8 cellular contexts compared by ENCODE assay signal in genomic region chr5:44862808-44863207, GRCh38. TPM values are rescaled to one million over a fixed set of nuclear protein-coding genes. Genes with fewer than 3 reads are reported as not detected.
A peak's percentile ranks its signal among the peaks of the same experiment; 100 is the strongest.
DNase-seq lines count a peak whose midpoint lies in the region; ATAC-seq and TF ChIP-seq lines count a peak whose summit lies in the region.

No MANE protein-coding gene starts in this region.

- H3K4me3 ChIP-seq in fibroblast of mammary gland (ENCODE audit: control insufficient read depth, low read depth, low read length) (no peak overlapping the region), coronary artery (no peak overlapping the region)

- ATAC-seq in GM19463 (IDR thresholded peaks at IDR 0.05; ENCODE audit: unreplicated experiment) (peak; percentile 75), HG02571 (IDR thresholded peaks at IDR 0.05; ENCODE audit: unreplicated experiment) (no peak)

- TF ChIP-seq CTCF in fibroblast of mammary gland (conservative IDR thresholded peaks at IDR 0.05; ENCODE audit: control insufficient read depth, insufficient read depth, low read depth, low read length) (peak; percentile 30), coronary artery (IDR thresholded peaks at IDR 0.05) (no peak)

- H3K27ac ChIP-seq in coronary artery: no peak overlapping the region

- DNase-seq in COR-L47 (lab: John Stamatoyannopoulos, UW): peak; percentile 23
- peak; percentile 52 for DNase-seq in M059J (ENCODE audit: low read depth)
- peak; percentile 21 for DNase-seq in fibroblast of mammary gland (ENCODE audit: low read depth)
- no peak for DNase-seq in coronary artery (ENCODE audit: low spot score)
- DNase-seq in activated CD4-positive, alpha-beta T cell treated with anti-CD3 and anti-CD28 coated beads, Interleukin-2, amount 50 U/mL, for 48 hours: no peak
- DNase-seq in NCI-H510A (lab: John Stamatoyannopoulos, UW): no peak

RNA-seq across cellular contexts. Expression of gene MRPS30, which starts 54.1 kb away (rescaled TPM):
- 58.5 and 80.3 TPM in 2 replicates for total RNA-seq in M059J (2014; rRNA removed; shearing (Covaris generic))

Comparison
In these comparisons a context has a peak if more than half of its experiments do, and no peak if none do; other contexts are left out.
1. DNase-seq: peak in COR-L47 (single experiment), M059J (single experiment) and fibroblast of mammary gland (single experiment); none in coronary artery (single experiment), activated CD4-positive, alpha-beta T cell treated with anti-CD3 and anti-CD28 coated beads, Interleukin-2, amount 50 U/mL, for 48 hours (0 of 2) and NCI-H510A (single experiment).